Comparison of ENCODE assay signal across 12 cellular contexts in genomic region chr9:131008563-131008908, GRCh38. TPM values are rescaled to one million over a fixed set of nuclear protein-coding genes. Genes with fewer than 3 reads are reported as not detected.
DNase-seq lines count a peak whose midpoint lies in the region; ATAC-seq and TF ChIP-seq lines count a peak whose summit lies in the region.
"Had no signal": no experiment of that assay in that cellular context is flagged by ENCODE, and none has a peak within 500 bp of the region (broad histone marks: within the 10 kb centered on the region; RNA-seq: fewer than 3 reads in every experiment).

No MANE protein-coding gene starts in this region.

- no peak for TF ChIP-seq EP300 in SK-N-SH (IDR thresholded peaks at IDR 0.05; ENCODE audit: borderline replicate concordance in 1 of 2, low read depth in 1 of 2, low read length in 1 of 2)

- H3K27me3 ChIP-seq in SK-N-SH (ENCODE audit: insufficient read depth) (peaks cover 35% of the 10 kb centered on the region), iPS-15b (ENCODE audit: control insufficient read depth, insufficient read depth, low read length) (peaks cover 9% of the 10 kb centered on the region)

- CTCF ChIA-PET in activated naive CD4-positive, alpha-beta T cell treated with anti-CD3 and anti-CD28 coated beads, Interleukin-2, amount 10 ng/mL, durations not matched to agents 7 days and 5 days (lab: Charles Lee): no interaction called here
- CTCF ChIA-PET in SK-N-SH (lab: Yijun Ruan, JAX): interaction anchor here (0.7 to 2.8 kb wide), 5 partner anchors 10 to 343 kb away, joined by 3 to 19 read pairs (median 3); no protein-coding TSS in a partner anchor

- H3K4me1 ChIP-seq in SK-N-SH (ENCODE audit: control insufficient read depth in 1 of 2, insufficient read depth in 2 of 2, low read depth in 1 of 2, low read length in 1 of 2) (no peaks in the 10 kb centered on the region; a peak in 1 of 4 replicates), iPS-15b (ENCODE audit: control insufficient read depth, insufficient read depth, low read length) (peaks cover 6% of the 10 kb centered on the region)

- H4K20me1 ChIP-seq in SK-N-SH (ENCODE audit: insufficient read depth): no peaks in the 10 kb centered on the region

- H3K9me3 Mint-ChIP-seq in activated naive CD4-positive, alpha-beta T cell treated with anti-CD3 and anti-CD28 coated beads, Interleukin-2, amount 50 U/mL, for 24 hours: no peaks in the 10 kb centered on the region
- H3K9me3 Mint-ChIP-seq in activated naive CD4-positive, alpha-beta T cell treated with anti-CD3 and anti-CD28 coated beads, Interleukin-2, amount 10 ng/mL, durations not matched to agents 7 days and 5 days: no peaks in the 10 kb centered on the region
- H3K9me3 Mint-ChIP-seq in stimulated activated naive B cell treated with anti-CD40 and anti-IgM and Interleukin-4, amounts not matched to agents 10 μg/mL and 1 μg/mL and 100 μg/mL, for 72 hours: no peaks in the 10 kb centered on the region
- H3K9me3 Mint-ChIP-seq in activated naive CD8-positive, alpha-beta T cell treated with anti-CD3 and anti-CD28 coated beads for 36 hours: no peaks in the 10 kb centered on the region
- H3K9me3 Mint-ChIP-seq in T-helper 2 cell treated with Interferon-gamma antibody and Interleukin-4, amounts not matched to agents 5 μg/mL and 100 μg/mL, for 36 hours: no peaks in the 10 kb centered on the region

- peaks cover 24% of the 10 kb centered on the region for H3K27me3 Mint-ChIP-seq in activated naive CD4-positive, alpha-beta T cell treated with anti-CD3 and anti-CD28 coated beads, Interleukin-2, amount 50 U/mL, for 24 hours
- peaks cover 72% of the 10 kb centered on the region for H3K27me3 Mint-ChIP-seq in activated naive CD4-positive, alpha-beta T cell treated with anti-CD3 and anti-CD28 coated beads, Interleukin-2, amount 10 ng/mL, durations not matched to agents 7 days and 5 days
- H3K27me3 Mint-ChIP-seq in stimulated activated naive B cell treated with anti-CD40 and anti-IgM and Interleukin-4, amounts not matched to agents 10 μg/mL and 1 μg/mL and 100 μg/mL, for 72 hours: peaks cover 30 to 39% of the 10 kb centered on the region in 2 donors
- peaks cover 46% of the 10 kb centered on the region for H3K27me3 Mint-ChIP-seq in activated naive CD8-positive, alpha-beta T cell treated with anti-CD3 and anti-CD28 coated beads for 36 hours
- peaks cover 38% of the 10 kb centered on the region for H3K27me3 Mint-ChIP-seq in T-helper 2 cell treated with Interferon-gamma antibody and Interleukin-4, amounts not matched to agents 5 μg/mL and 100 μg/mL, for 36 hours (ENCODE audit: low read depth)

- 0 out of 2 replicates have a peak overlapping the region, but pooled peaks have one; percentile 16 for H3K4me2 ChIP-seq in SK-N-SH

- H3K4me3 Mint-ChIP-seq in activated naive CD4-positive, alpha-beta T cell treated with anti-CD3 and anti-CD28 coated beads, Interleukin-2, amount 50 U/mL, for 24 hours: peak overlapping the region; percentile 44
- H3K4me3 Mint-ChIP-seq in activated naive CD4-positive, alpha-beta T cell treated with anti-CD3 and anti-CD28 coated beads, Interleukin-2, amount 10 ng/mL, durations not matched to agents 7 days and 5 days: no peak overlapping the region
- peak overlapping the region; percentile 11 to 62 for H3K4me3 Mint-ChIP-seq in stimulated activated naive B cell treated with anti-CD40 and anti-IgM and Interleukin-4, amounts not matched to agents 10 μg/mL and 1 μg/mL and 100 μg/mL, for 72 hours
- no peak overlapping the region for H3K4me3 Mint-ChIP-seq in activated naive CD8-positive, alpha-beta T cell treated with anti-CD3 and anti-CD28 coated beads for 36 hours
- H3K4me3 Mint-ChIP-seq in T-helper 2 cell treated with Interferon-gamma antibody and Interleukin-4, amounts not matched to agents 5 μg/mL and 100 μg/mL, for 36 hours: no peak overlapping the region

- no peaks in the 10 kb centered on the region for H3K36me3 Mint-ChIP-seq in activated naive CD4-positive, alpha-beta T cell treated with anti-CD3 and anti-CD28 coated beads, Interleukin-2, amount 50 U/mL, for 24 hours
- H3K36me3 Mint-ChIP-seq in activated naive CD4-positive, alpha-beta T cell treated with anti-CD3 and anti-CD28 coated beads, Interleukin-2, amount 10 ng/mL, durations not matched to agents 7 days and 5 days: no peaks in the 10 kb centered on the region
- no peaks in the 10 kb centered on the region for H3K36me3 Mint-ChIP-seq in stimulated activated naive B cell treated with anti-CD40 and anti-IgM and Interleukin-4, amounts not matched to agents 10 μg/mL and 1 μg/mL and 100 μg/mL, for 72 hours
- H3K36me3 Mint-ChIP-seq in activated naive CD8-positive, alpha-beta T cell treated with anti-CD3 and anti-CD28 coated beads for 36 hours: no peaks in the 10 kb centered on the region
- no peaks in the 10 kb centered on the region for H3K36me3 Mint-ChIP-seq in T-helper 2 cell treated with Interferon-gamma antibody and Interleukin-4, amounts not matched to agents 5 μg/mL and 100 μg/mL, for 36 hours (ENCODE audit: low read depth)

- H3K9me2 ChIP-seq in SK-N-SH: no peaks in the 10 kb centered on the region

- H3K9ac ChIP-seq in SK-N-SH (no peak overlapping the region), iPS-15b (ENCODE audit: low read depth, low read length) (no peak overlapping the region)

- no peak for ATAC-seq in stimulated activated naive B cell treated with anti-CD40 and anti-IgM and Interleukin-4, amounts not matched to agents 10 μg/mL and 1 μg/mL and 100 μg/mL, for 72 hours (replicated peaks)

- H3K4me1 Mint-ChIP-seq in activated naive CD4-positive, alpha-beta T cell treated with anti-CD3 and anti-CD28 coated beads, Interleukin-2, amount 50 U/mL, for 24 hours: peaks cover 4% of the 10 kb centered on the region
- H3K4me1 Mint-ChIP-seq in activated naive CD4-positive, alpha-beta T cell treated with anti-CD3 and anti-CD28 coated beads, Interleukin-2, amount 10 ng/mL, durations not matched to agents 7 days and 5 days: peaks cover 2% of the 10 kb centered on the region
- peaks cover 0 to 4% of the 10 kb centered on the region in 2 donors for H3K4me1 Mint-ChIP-seq in stimulated activated naive B cell treated with anti-CD40 and anti-IgM and Interleukin-4, amounts not matched to agents 10 μg/mL and 1 μg/mL and 100 μg/mL, for 72 hours
- H3K4me1 Mint-ChIP-seq in activated naive CD8-positive, alpha-beta T cell treated with anti-CD3 and anti-CD28 coated beads for 36 hours: no peaks in the 10 kb centered on the region
- no peaks in the 10 kb centered on the region for H3K4me1 Mint-ChIP-seq in T-helper 2 cell treated with Interferon-gamma antibody and Interleukin-4, amounts not matched to agents 5 μg/mL and 100 μg/mL, for 36 hours (ENCODE audit: low read depth)

- WGBS in SK-N-SH (ENCODE audit: low lambda C conversion rate): 12% methylated on average over 6 of the region's 8 CpGs

- H3F3A ChIP-seq in SK-N-SH (replicated peaks; ENCODE audit: insufficient read depth): no peaks in the 10 kb centered on the region

- TF ChIP-seq RAD21 in SK-N-SH (IDR thresholded peaks at IDR 0.05; ENCODE audit: low read length): no peak

- POLR2A ChIA-PET in SK-N-SH (lab: Yijun Ruan, JAX): no interaction called here

- no peak overlapping the region for H3K27ac Mint-ChIP-seq in activated naive CD4-positive, alpha-beta T cell treated with anti-CD3 and anti-CD28 coated beads, Interleukin-2, amount 50 U/mL, for 24 hours
- no peak overlapping the region for H3K27ac Mint-ChIP-seq in activated naive CD4-positive, alpha-beta T cell treated with anti-CD3 and anti-CD28 coated beads, Interleukin-2, amount 10 ng/mL, durations not matched to agents 7 days and 5 days
- no peak overlapping the region for H3K27ac Mint-ChIP-seq in stimulated activated naive B cell treated with anti-CD40 and anti-IgM and Interleukin-4, amounts not matched to agents 10 μg/mL and 1 μg/mL and 100 μg/mL, for 72 hours
- H3K27ac Mint-ChIP-seq in activated naive CD8-positive, alpha-beta T cell treated with anti-CD3 and anti-CD28 coated beads for 36 hours: no peak overlapping the region
- H3K27ac Mint-ChIP-seq in T-helper 2 cell treated with Interferon-gamma antibody and Interleukin-4, amounts not matched to agents 5 μg/mL and 100 μg/mL, for 36 hours: no peak overlapping the region

- no peaks in the 10 kb centered on the region for H3K79me2 ChIP-seq in SK-N-SH (ENCODE audit: insufficient read depth)

- H3K4me3 ChIP-seq in SK-N-SH (ENCODE audit: low read depth in 2 of 2, low read length in 1 of 2): peak overlapping the region; percentile 13 to 26; a peak in 2 of 4 replicates
- peak overlapping the region; percentile 46 for H3K4me3 ChIP-seq in iPS-15b (ENCODE audit: low read depth, low read length)

- no peak overlapping the region for H3K27ac ChIP-seq in SK-N-SH (ENCODE audit: low read depth in 2 of 2, low read length in 1 of 2)

- H3K9me3 ChIP-seq in SK-N-SH (no peaks in the 10 kb centered on the region), iPS-15b (ENCODE audit: control insufficient read depth, insufficient read depth, low read length) (no peaks in the 10 kb centered on the region)
- H3K9me3 ChIP-seq: upper lobe of left lung had no signal

- no peak overlapping the region; the same call in 1 of the 2 replicates for H2AFZ ChIP-seq in SK-N-SH (ENCODE audit: low read depth)

- no peak for DNase-seq in activated naive CD4-positive, alpha-beta T cell treated with anti-CD3 and anti-CD28 coated beads, Interleukin-2, amount 10 ng/mL, durations not matched to agents 7 days and 5 days
- DNase-seq in SK-N-SH (no peak), NCI-H2227 treated with DMSO at 0.1 percent for 48 hours (lab: John Stamatoyannopoulos, UW) (no peak)
- no peak for DNase-seq in stimulated activated naive B cell treated with anti-CD40 and anti-IgM and Interleukin-4, amounts not matched to agents 10 μg/mL and 1 μg/mL and 100 μg/mL, for 72 hours
- no peak for DNase-seq in activated naive CD8-positive, alpha-beta T cell treated with anti-CD3 and anti-CD28 coated beads for 36 hours
- no peak for DNase-seq in T-helper 2 cell treated with Interferon-gamma antibody and Interleukin-4, amounts not matched to agents 5 μg/mL and 100 μg/mL, for 36 hours (ENCODE audit: low spot score)
- DNase-seq: activated CD8-positive, alpha-beta memory T cell treated with anti-CD3 and anti-CD28 coated beads, Interleukin-2, amount 50 U/mL, for 48 hours; KBM-7; T-helper 1 cell had no signal

- H3K36me3 ChIP-seq in SK-N-SH (replicated peaks in 1 of 2; ENCODE audit: control insufficient read depth in 1 of 2, insufficient read depth in 2 of 2, low read length in 1 of 2): no peaks in the 10 kb centered on the region
- H3K36me3 ChIP-seq in iPS-15b (ENCODE audit: control insufficient read depth, insufficient read depth, low read length): peaks cover 4% of the 10 kb centered on the region
- H3K36me3 ChIP-seq: upper lobe of left lung had no signal

- TF ChIP-seq CTCF in SK-N-SH (IDR thresholded peaks at IDR 0.05): no peak

TF ChIP-seq in SK-N-SH, 30 proteins besides CTCF, POLR2A, EP300 and RAD21 (continues in another document):
- no peak for TF ChIP-seq FOXJ3 (CRISPR knock-in tag; IDR thresholded peaks at IDR 0.05)

RNA-seq across cellular contexts. Expression of gene LAMC3, which starts 0.4 kb away (rescaled TPM):
- polyA plus RNA-seq in SK-N-SH (2012; rRNA removed): 0.06 and 0.07 TPM in 2 replicates
- 0.01 and 0.08 TPM in 2 replicates for polyA plus RNA-seq in SK-N-SH (2012; cell fraction: cytosol; rRNA removed)
- 0.07 and 0.23 TPM in 2 replicates for polyA plus RNA-seq in SK-N-SH (2012; cell fraction: nucleus; rRNA removed)
- total RNA-seq in activated naive CD8-positive, alpha-beta T cell treated with anti-CD3 and anti-CD28 coated beads for 36 hours: under 1 TPM; 0.56 to 0.91 TPM

Comparison
In these comparisons a context has a peak if more than half of its experiments do, and no peak if none do; other contexts are left out.
1. H3K4me3 Mint-ChIP-seq: peak in activated naive CD4-positive, alpha-beta T cell treated with anti-CD3 and anti-CD28 coated beads, Interleukin-2, amount 50 U/mL, for 24 hours (single experiment) and stimulated activated naive B cell treated with anti-CD40 and anti-IgM and Interleukin-4, amounts not matched to agents 10 μg/mL and 1 μg/mL and 100 μg/mL, for 72 hours (2 of 2); none in activated naive CD4-positive, alpha-beta T cell treated with anti-CD3 and anti-CD28 coated beads, Interleukin-2, amount 10 ng/mL, durations not matched to agents 7 days and 5 days (single experiment), activated naive CD8-positive, alpha-beta T cell treated with anti-CD3 and anti-CD28 coated beads for 36 hours (single experiment) and T-helper 2 cell treated with Interferon-gamma antibody and Interleukin-4, amounts not matched to agents 5 μg/mL and 100 μg/mL, for 36 hours (single experiment).